ENCODE assay signal across 1 cellular context in the genomic region with DNA sequence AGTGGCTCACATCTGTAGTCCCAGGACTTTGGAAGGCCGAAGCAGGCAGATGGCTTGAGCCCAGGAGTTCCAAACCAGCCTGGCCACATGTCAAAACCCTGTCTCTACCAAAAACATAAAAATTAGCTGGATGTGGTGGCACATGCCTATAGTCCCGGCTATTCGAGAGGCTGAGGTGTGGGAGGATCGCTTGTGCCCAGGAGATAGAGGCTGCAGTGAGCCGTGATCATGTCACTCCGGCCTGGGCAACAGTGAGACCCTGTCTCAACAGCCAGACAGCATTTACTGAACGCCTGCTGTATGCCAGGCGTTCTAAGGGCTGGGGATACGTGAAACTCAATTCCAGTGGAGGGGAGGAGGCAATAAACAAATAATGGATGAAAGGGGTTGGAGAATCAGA.
TF ChIP-seq lines count a peak whose summit lies in the region.

No MANE protein-coding gene starts in this region.

TF ChIP-seq in GM23338, 12 proteins besides CTCF, POLR2A, EP300 and RAD21 (continued from another document):
- TF ChIP-seq, protein P1, sequence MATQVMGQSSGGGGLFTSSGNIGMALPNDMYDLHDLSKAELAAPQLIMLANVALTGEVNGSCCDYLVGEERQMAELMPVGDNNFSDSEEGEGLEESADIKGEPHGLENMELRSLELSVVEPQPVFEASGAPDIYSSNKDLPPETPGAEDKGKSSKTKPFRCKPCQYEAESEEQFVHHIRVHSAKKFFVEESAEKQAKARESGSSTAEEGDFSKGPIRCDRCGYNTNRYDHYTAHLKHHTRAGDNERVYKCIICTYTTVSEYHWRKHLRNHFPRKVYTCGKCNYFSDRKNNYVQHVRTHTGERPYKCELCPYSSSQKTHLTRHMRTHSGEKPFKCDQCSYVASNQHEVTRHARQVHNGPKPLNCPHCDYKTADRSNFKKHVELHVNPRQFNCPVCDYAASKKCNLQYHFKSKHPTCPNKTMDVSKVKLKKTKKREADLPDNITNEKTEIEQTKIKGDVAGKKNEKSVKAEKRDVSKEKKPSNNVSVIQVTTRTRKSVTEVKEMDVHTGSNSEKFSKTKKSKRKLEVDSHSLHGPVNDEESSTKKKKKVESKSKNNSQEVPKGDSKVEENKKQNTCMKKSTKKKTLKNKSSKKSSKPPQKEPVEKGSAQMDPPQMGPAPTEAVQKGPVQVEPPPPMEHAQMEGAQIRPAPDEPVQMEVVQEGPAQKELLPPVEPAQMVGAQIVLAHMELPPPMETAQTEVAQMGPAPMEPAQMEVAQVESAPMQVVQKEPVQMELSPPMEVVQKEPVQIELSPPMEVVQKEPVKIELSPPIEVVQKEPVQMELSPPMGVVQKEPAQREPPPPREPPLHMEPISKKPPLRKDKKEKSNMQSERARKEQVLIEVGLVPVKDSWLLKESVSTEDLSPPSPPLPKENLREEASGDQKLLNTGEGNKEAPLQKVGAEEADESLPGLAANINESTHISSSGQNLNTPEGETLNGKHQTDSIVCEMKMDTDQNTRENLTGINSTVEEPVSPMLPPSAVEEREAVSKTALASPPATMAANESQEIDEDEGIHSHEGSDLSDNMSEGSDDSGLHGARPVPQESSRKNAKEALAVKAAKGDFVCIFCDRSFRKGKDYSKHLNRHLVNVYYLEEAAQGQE (IDR thresholded peaks at IDR 0.05; ENCODE audit: unreplicated experiment) = no peak
- no peak for TF ChIP-seq JUNB (IDR thresholded peaks at IDR 0.05; ENCODE audit: unreplicated experiment)
- no peak for TF ChIP-seq STAT1 (IDR thresholded peaks at IDR 0.05; ENCODE audit: unreplicated experiment)
- no peak for TF ChIP-seq NANOG (IDR thresholded peaks at IDR 0.05; ENCODE audit: borderline replicate concordance)
- no peak for TF ChIP-seq ZNF114 (CRISPR knock-in tag; IDR thresholded peaks at IDR 0.05)
